26 cellular contexts compared by ENCODE assay signal in the genomic region with DNA sequence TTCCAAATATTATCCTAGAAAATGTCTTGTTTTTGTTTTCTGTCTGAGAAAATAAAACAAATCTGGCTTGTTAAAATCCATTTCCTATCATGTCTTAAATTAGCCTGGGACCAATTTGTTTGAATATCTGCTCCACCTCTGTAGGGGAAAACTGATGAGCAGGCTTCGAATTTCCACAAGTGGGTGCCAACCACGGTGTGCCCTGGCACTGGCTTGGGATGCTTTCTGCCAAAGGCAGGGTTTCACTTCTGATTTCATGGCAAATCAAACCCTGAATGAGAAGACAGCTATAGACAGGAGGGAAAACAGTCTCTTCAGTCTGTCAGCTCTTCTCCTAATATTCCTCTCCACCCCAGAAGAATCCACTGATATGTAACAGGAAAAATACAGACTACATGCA.
"Had no signal": no experiment of that assay in that cellular context is flagged by ENCODE, and none has a peak within 500 bp of the region (broad histone marks: within the 10 kb centered on the region; RNA-seq: fewer than 3 reads in every experiment).

No MANE protein-coding gene starts in this region.

- H3K36me3 ChIP-seq: esophagus squamous epithelium, heart right ventricle, prostate gland, right atrium auricular region, sigmoid colon, stomach, tibial artery had no signal

- H3K4me3 ChIP-seq: esophagus squamous epithelium, heart right ventricle, lung, mucosa of descending colon, prostate gland, right atrium auricular region, sigmoid colon, stomach, tibial artery had no signal

- H3K27me3 ChIP-seq: esophagus squamous epithelium, heart right ventricle, right atrium auricular region, sigmoid colon, stomach, tibial artery had no signal

- H3K9me3 ChIP-seq: esophagus squamous epithelium, heart right ventricle, mucosa of descending colon, prostate gland, right atrium auricular region, sigmoid colon, stomach, tibial artery had no signal

- DNase-seq: cortex of kidney; effector memory CD8-positive, alpha-beta T cell; erythroblast; esophagus squamous epithelium; foreskin melanocyte; glutamatergic neuron; heart right ventricle; hippocampal formation; kidney glomerular epithelial cell; left colon; left ventricle myocardium superior; mesenchymal stem cell; mucosa of descending colon; naive B cell; nephron progenitor cell; nucleus accumbens; sigmoid colon; stimulated activated CD4-positive, alpha-beta T cell treated with anti-CD3 and anti-CD28 coated beads, Interleukin-2, amount 100 ng/mL, for 24 hours; stimulated activated CD4-positive, alpha-beta T cell treated with anti-CD3 and anti-CD28 coated beads, Interleukin-4, amount 100 ng/mL, for 24 hours; stimulated activated naive CD4-positive, alpha-beta T cell treated with Interleukin-2 at 50 U/mL for 16 hours; stomach; tibial artery had no signal

- H3K4me1 ChIP-seq: prostate gland, right atrium auricular region, sigmoid colon, stomach, tibial artery had no signal

- ATAC-seq: effector memory CD8-positive, alpha-beta T cell; heart right ventricle; left colon; left ventricle myocardium superior; mucosa of descending colon; stimulated activated effector memory CD8-positive, alpha-beta T cell treated with anti-CD3 and anti-CD28 coated beads, Interleukin-12 subunit alpha, Interleukin-12 subunit beta, amount 100 ng/mL, for 72 hours had no signal

- H3K27ac ChIP-seq: esophagus squamous epithelium, heart right ventricle, prostate gland, right atrium auricular region, sigmoid colon, stomach, tibial artery had no signal
